Comparison of ENCODE assay signal across 3 cellular contexts in the genomic region with DNA sequence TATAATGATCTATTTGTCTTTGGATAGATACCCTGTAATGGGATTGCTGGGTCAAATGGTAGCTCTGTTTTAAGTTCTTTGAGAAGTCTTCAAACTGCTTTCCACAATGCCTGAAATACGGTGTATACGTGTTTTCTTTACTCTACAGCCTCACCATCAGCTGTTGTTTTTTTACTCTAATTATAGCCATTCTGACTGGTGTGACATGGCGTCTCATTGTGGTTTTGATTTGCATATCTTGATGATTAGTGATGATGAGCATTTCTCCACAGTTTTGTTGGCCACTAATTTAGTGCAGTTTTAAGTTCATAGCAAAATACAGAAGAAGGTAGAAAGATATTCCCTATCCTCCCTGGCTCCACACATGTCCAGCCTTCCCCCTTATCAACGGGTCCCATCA.
TF ChIP-seq lines count a peak whose summit lies in the region.

No MANE protein-coding gene starts in this region.

TF ChIP-seq in GM12891, 5 proteins besides CTCF, POLR2A, EP300 and RAD21:
- TF ChIP-seq PAX5 (IDR thresholded peaks at IDR 0.05; ENCODE audit: insufficient read depth, low read length, severe bottlenecking): no peak
- TF ChIP-seq SPI1 (IDR thresholded peaks at IDR 0.05; ENCODE audit: low read depth, low read length): no peak
- no peak for TF ChIP-seq POLR2AphosphoS5 (IDR thresholded peaks at IDR 0.05; ENCODE audit: low read depth, low read length)
- TF ChIP-seq TAF1 (IDR thresholded peaks at IDR 0.05; ENCODE audit: low read depth, low read length): no peak
- TF ChIP-seq POU2F2 (IDR thresholded peaks at IDR 0.05; ENCODE audit: low read depth, low read length): no peak

TF ChIP-seq in K562, 482 proteins besides CTCF, POLR2A, EP300 and RAD21 (continues in another document):
- TF ChIP-seq, protein P1, sequence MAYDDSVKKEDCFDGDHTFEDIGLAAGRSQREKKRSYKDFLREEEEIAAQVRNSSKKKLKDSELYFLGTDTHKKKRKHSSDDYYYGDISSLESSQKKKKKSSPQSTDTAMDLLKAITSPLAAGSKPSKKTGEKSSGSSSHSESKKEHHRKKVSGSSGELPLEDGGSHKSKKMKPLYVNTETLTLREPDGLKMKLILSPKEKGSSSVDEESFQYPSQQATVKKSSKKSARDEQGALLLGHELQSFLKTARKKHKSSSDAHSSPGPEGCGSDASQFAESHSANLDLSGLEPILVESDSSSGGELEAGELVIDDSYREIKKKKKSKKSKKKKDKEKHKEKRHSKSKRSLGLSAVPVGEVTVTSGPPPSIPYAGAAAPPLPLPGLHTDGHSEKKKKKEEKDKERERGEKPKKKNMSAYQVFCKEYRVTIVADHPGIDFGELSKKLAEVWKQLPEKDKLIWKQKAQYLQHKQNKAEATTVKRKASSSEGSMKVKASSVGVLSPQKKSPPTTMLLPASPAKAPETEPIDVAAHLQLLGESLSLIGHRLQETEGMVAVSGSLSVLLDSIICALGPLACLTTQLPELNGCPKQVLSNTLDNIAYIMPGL (CRISPR knock-in tag; IDR thresholded peaks at IDR 0.05): 0 out of 2 replicates have a peak, but pooled peaks have one; percentile 44
- TF ChIP-seq, protein P2, sequence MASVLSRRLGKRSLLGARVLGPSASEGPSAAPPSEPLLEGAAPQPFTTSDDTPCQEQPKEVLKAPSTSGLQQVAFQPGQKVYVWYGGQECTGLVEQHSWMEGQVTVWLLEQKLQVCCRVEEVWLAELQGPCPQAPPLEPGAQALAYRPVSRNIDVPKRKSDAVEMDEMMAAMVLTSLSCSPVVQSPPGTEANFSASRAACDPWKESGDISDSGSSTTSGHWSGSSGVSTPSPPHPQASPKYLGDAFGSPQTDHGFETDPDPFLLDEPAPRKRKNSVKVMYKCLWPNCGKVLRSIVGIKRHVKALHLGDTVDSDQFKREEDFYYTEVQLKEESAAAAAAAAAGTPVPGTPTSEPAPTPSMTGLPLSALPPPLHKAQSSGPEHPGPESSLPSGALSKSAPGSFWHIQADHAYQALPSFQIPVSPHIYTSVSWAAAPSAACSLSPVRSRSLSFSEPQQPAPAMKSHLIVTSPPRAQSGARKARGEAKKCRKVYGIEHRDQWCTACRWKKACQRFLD (CRISPR knock-in tag; IDR thresholded peaks at IDR 0.05): no peak
- TF ChIP-seq, protein P3, sequence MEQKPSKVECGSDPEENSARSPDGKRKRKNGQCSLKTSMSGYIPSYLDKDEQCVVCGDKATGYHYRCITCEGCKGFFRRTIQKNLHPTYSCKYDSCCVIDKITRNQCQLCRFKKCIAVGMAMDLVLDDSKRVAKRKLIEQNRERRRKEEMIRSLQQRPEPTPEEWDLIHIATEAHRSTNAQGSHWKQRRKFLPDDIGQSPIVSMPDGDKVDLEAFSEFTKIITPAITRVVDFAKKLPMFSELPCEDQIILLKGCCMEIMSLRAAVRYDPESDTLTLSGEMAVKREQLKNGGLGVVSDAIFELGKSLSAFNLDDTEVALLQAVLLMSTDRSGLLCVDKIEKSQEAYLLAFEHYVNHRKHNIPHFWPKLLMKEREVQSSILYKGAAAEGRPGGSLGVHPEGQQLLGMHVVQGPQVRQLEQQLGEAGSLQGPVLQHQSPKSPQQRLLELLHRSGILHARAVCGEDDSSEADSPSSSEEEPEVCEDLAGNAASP (IDR thresholded peaks at IDR 0.05): no peak
- TF ChIP-seq, protein P4, sequence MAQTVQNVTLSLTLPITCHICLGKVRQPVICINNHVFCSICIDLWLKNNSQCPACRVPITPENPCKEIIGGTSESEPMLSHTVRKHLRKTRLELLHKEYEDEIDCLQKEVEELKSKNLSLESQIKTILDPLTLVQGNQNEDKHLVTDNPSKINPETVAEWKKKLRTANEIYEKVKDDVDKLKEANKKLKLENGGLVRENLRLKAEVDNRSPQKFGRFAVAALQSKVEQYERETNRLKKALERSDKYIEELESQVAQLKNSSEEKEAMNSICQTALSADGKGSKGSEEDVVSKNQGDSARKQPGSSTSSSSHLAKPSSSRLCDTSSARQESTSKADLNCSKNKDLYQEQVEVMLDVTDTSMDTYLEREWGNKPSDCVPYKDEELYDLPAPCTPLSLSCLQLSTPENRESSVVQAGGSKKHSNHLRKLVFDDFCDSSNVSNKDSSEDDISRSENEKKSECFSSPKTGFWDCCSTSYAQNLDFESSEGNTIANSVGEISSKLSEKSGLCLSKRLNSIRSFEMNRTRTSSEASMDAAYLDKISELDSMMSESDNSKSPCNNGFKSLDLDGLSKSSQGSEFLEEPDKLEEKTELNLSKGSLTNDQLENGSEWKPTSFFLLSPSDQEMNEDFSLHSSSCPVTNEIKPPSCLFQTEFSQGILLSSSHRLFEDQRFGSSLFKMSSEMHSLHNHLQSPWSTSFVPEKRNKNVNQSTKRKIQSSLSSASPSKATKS (CRISPR knock-in tag; IDR thresholded peaks at IDR 0.05): 0 out of 2 replicates have a peak, but pooled peaks have one; percentile 31
- peak; percentile 18 for TF ChIP-seq DACH1 (IDR thresholded peaks at IDR 0.05; ENCODE audit: partially characterized antibody)
- TF ChIP-seq ARHGAP35 (IDR thresholded peaks at IDR 0.05; ENCODE audit: partially characterized antibody): no peak
- TF ChIP-seq ZNF253 (CRISPR knock-in tag; conservative IDR thresholded peaks at IDR 0.05): 0 out of 2 replicates have a peak, but pooled peaks have one; percentile 59
- TF ChIP-seq ZNF76 (CRISPR knock-in tag; IDR thresholded peaks at IDR 0.05; ENCODE audit: borderline replicate concordance): 0 out of 2 replicates have a peak, but pooled peaks have one; percentile 15

TF ChIP-seq in SK-N-SH, 30 proteins besides CTCF, POLR2A, EP300 and RAD21:
- no peak for TF ChIP-seq MEF2A (IDR thresholded peaks at IDR 0.05; ENCODE audit: borderline replicate concordance, low read depth)
- TF ChIP-seq, protein P5, sequence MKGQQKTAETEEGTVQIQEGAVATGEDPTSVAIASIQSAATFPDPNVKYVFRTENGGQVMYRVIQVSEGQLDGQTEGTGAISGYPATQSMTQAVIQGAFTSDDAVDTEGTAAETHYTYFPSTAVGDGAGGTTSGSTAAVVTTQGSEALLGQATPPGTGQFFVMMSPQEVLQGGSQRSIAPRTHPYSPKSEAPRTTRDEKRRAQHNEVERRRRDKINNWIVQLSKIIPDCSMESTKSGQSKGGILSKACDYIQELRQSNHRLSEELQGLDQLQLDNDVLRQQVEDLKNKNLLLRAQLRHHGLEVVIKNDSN (IDR thresholded peaks at IDR 0.05; ENCODE audit: borderline replicate concordance, low read depth): no peak
- TF ChIP-seq, protein P6, sequence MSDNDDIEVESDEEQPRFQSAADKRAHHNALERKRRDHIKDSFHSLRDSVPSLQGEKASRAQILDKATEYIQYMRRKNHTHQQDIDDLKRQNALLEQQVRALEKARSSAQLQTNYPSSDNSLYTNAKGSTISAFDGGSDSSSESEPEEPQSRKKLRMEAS (IDR thresholded peaks at IDR 0.05; ENCODE audit: low read depth): no peak
- TF ChIP-seq POLR2AphosphoS5 (IDR thresholded peaks at IDR 0.05; ENCODE audit: low read depth, low read length): no peak
- no peak for TF ChIP-seq RXRA (IDR thresholded peaks at IDR 0.05; ENCODE audit: borderline replicate concordance, low read depth)
- no peak for TF ChIP-seq RCOR1 (IDR thresholded peaks at IDR 0.05; ENCODE audit: low read length)
- no peak for TF ChIP-seq NRF1 (IDR thresholded peaks at IDR 0.05; ENCODE audit: low read depth, low read length)
- TF ChIP-seq FOSL2 (IDR thresholded peaks at IDR 0.05; ENCODE audit: borderline replicate concordance, low read depth): no peak
- TF ChIP-seq, protein P7, sequence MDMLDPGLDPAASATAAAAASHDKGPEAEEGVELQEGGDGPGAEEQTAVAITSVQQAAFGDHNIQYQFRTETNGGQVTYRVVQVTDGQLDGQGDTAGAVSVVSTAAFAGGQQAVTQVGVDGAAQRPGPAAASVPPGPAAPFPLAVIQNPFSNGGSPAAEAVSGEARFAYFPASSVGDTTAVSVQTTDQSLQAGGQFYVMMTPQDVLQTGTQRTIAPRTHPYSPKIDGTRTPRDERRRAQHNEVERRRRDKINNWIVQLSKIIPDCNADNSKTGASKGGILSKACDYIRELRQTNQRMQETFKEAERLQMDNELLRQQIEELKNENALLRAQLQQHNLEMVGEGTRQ (IDR thresholded peaks at IDR 0.05; ENCODE audit: borderline replicate concordance, low read depth, low read length): no peak
- TF ChIP-seq FOXJ3 (CRISPR knock-in tag; IDR thresholded peaks at IDR 0.05): no peak
- TF ChIP-seq, protein P8, sequence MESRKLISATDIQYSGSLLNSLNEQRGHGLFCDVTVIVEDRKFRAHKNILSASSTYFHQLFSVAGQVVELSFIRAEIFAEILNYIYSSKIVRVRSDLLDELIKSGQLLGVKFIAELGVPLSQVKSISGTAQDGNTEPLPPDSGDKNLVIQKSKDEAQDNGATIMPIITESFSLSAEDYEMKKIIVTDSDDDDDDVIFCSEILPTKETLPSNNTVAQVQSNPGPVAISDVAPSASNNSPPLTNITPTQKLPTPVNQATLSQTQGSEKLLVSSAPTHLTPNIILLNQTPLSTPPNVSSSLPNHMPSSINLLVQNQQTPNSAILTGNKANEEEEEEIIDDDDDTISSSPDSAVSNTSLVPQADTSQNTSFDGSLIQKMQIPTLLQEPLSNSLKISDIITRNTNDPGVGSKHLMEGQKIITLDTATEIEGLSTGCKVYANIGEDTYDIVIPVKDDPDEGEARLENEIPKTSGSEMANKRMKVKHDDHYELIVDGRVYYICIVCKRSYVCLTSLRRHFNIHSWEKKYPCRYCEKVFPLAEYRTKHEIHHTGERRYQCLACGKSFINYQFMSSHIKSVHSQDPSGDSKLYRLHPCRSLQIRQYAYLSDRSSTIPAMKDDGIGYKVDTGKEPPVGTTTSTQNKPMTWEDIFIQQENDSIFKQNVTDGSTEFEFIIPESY (IDR thresholded peaks at IDR 0.05; ENCODE audit: borderline replicate concordance, low read depth): no peak
- no peak for TF ChIP-seq TEAD4 (IDR thresholded peaks at IDR 0.05; ENCODE audit: borderline replicate concordance, insufficient read depth)
TF ChIP-seq in SK-N-SH: peak in this region for 0.
